In genomic region chr5:147619281-147619680, GRCh38 we compare ENCODE assay signal across 1 cellular context.
TF ChIP-seq lines count a peak whose summit lies in the region.

No MANE protein-coding gene starts in this region.

TF ChIP-seq in WTC11, 78 proteins besides CTCF, POLR2A, EP300 and RAD21 (continued from another document):
- TF ChIP-seq STAT6 (CRISPR knock-in tag; conservative IDR thresholded peaks at IDR 0.05; ENCODE audit: low read depth): no peak
TF ChIP-seq in WTC11: peak in this region for 0.
